In the genomic region with DNA sequence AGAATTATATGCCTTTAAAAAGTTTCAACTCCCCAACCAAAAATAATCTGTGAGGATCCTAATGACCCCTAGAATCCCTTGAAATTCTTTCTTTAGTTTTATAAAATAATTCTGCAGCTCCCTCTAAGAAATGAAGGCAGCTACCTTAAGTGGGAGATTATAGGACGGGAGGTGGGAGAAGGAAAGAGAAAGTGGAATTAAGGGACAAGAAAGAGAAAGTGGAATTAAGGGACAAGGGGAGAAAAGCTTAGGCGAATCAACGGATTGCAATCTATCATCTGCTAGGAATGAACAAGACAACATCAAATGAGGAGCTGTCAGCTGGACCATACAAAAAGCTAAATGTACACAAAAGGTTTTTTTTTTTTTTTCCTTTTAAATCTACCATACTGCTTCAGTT, we compare ENCODE assay signal across 13 cellular contexts.
A peak's percentile ranks its signal among the peaks of the same experiment; 100 is the strongest.
DNase-seq lines count a peak whose midpoint lies in the region; ATAC-seq and TF ChIP-seq lines count a peak whose summit lies in the region.
"Had no signal": no experiment of that assay in that cellular context is flagged by ENCODE, and none has a peak within 500 bp of the region (broad histone marks: within the 10 kb centered on the region; RNA-seq: fewer than 3 reads in every experiment).

No MANE protein-coding gene starts in this region.

- H3K4me3 ChIP-seq in Panc1 (ENCODE audit: low read depth in 2 of 2, low read length in 2 of 2) (no peak overlapping the region), fibroblast of mammary gland (ENCODE audit: control insufficient read depth, low read depth, low read length) (no peak overlapping the region)

- intact Hi-C loops in Panc1 (cut with micrococcal nuclease; ENCODE audit: unreplicated experiment) = no loop called here

- TSS peak; percentile 53 for BruUV-seq in Panc1 (replicated peaks; lab: Mats Ljungman, UMichigan)

- in situ Hi-C loops in Panc1 (cut with HindIII; ENCODE audit: low pct_unique_long_range_greater_than_20kb, low sequenced_read_pairs) = no loop called here

- H3K36me3 ChIP-seq in Panc1 (ENCODE audit: control insufficient read depth, insufficient read depth, low read length) = no peaks in the 10 kb centered on the region

- H3K4me3 Mint-ChIP-seq in T-helper 2 cell treated with Interferon-gamma antibody and Interleukin-4, amounts not matched to agents 5 μg/mL and 100 μg/mL, for 36 hours = peak overlapping the region; percentile 36
- no peak overlapping the region for H3K4me3 Mint-ChIP-seq in stimulated activated memory B cell treated with anti-CD40 and anti-IgM and Interleukin-4, amounts not matched to agents 10 μg/mL and 1 μg/mL and 100 μg/mL, for 72 hours
- H3K4me3 Mint-ChIP-seq: activated CD4-positive, alpha-beta T cell treated with anti-CD3 and anti-CD28 coated beads for 36 hours had no signal

- ATAC-seq in Panc1 (no peak), GM19324 (IDR thresholded peaks at IDR 0.05; ENCODE audit: low FRiP score, unreplicated experiment) (no peak), GM21528 (IDR thresholded peaks at IDR 0.05; ENCODE audit: low FRiP score, unreplicated experiment) (no peak)
- ATAC-seq in stimulated activated memory B cell treated with anti-CD40 and anti-IgM and Interleukin-4, amounts not matched to agents 10 μg/mL and 1 μg/mL and 100 μg/mL, for 72 hours = no peak
- ATAC-seq: activated CD4-positive, alpha-beta T cell treated with anti-CD3 and anti-CD28 coated beads for 36 hours had no signal

- H3K27me3 Mint-ChIP-seq in T-helper 2 cell treated with Interferon-gamma antibody and Interleukin-4, amounts not matched to agents 5 μg/mL and 100 μg/mL, for 36 hours (ENCODE audit: low read depth) = peaks cover 38% of the 10 kb centered on the region
- H3K27me3 Mint-ChIP-seq in stimulated activated memory B cell treated with anti-CD40 and anti-IgM and Interleukin-4, amounts not matched to agents 10 μg/mL and 1 μg/mL and 100 μg/mL, for 72 hours = peaks cover 28% of the 10 kb centered on the region

- peaks cover 22% of the 10 kb centered on the region for H3K4me1 Mint-ChIP-seq in T-helper 2 cell treated with Interferon-gamma antibody and Interleukin-4, amounts not matched to agents 5 μg/mL and 100 μg/mL, for 36 hours (ENCODE audit: low read depth)
- peaks cover 15% of the 10 kb centered on the region for H3K4me1 Mint-ChIP-seq in stimulated activated memory B cell treated with anti-CD40 and anti-IgM and Interleukin-4, amounts not matched to agents 10 μg/mL and 1 μg/mL and 100 μg/mL, for 72 hours

- POLR2A ChIA-PET in Panc1 (lab: Charles Lee) = no interaction called here

- no peak overlapping the region for H3K27ac Mint-ChIP-seq in T-helper 2 cell treated with Interferon-gamma antibody and Interleukin-4, amounts not matched to agents 5 μg/mL and 100 μg/mL, for 36 hours
- peak overlapping the region; percentile 35 for H3K27ac Mint-ChIP-seq in stimulated activated memory B cell treated with anti-CD40 and anti-IgM and Interleukin-4, amounts not matched to agents 10 μg/mL and 1 μg/mL and 100 μg/mL, for 72 hours
- H3K27ac Mint-ChIP-seq: activated CD4-positive, alpha-beta T cell treated with anti-CD3 and anti-CD28 coated beads for 36 hours; activated T-cell treated with anti-CD3 and anti-CD28 coated beads, Interleukin-2, amount 50 U/mL, for 24 hours had no signal

- no peaks in the 10 kb centered on the region for H3K27me3 ChIP-seq in Panc1 (ENCODE audit: control insufficient read depth, insufficient read depth, low read length)

- no peak for DNase-seq in T-helper 2 cell treated with Interferon-gamma antibody and Interleukin-4, amounts not matched to agents 5 μg/mL and 100 μg/mL, for 36 hours (ENCODE audit: low spot score)
- no peak for DNase-seq in T-helper 2 cell
- DNase-seq in Panc1 (ENCODE audit: low read depth, low spot score) = no peak
- peak; percentile 22 for DNase-seq in fibroblast of mammary gland (ENCODE audit: low read depth)
- no peak for DNase-seq in NCI-H510A (lab: John Stamatoyannopoulos, UW)
- DNase-seq: activated CD4-positive, alpha-beta T cell treated with anti-CD3 and anti-CD28 coated beads for 36 hours; activated T-cell treated with anti-CD3 and anti-CD28 coated beads, Interleukin-2, amount 50 U/mL, for 24 hours; NCI-H1105; NCI-H510A treated with DMSO at 0.1 percent for 48 hours; T-helper 1 cell had no signal

- H3K27ac ChIP-seq in Panc1 (ENCODE audit: low read length) = no peak overlapping the region

- CTCF ChIA-PET in Panc1 (lab: Charles Lee) = no interaction called here

- no peaks in the 10 kb centered on the region for H3K9me3 ChIP-seq in Panc1 (ENCODE audit: control insufficient read depth, insufficient read depth, low read depth, low read length)

- no peak for TF ChIP-seq CTCF in Panc1 (IDR thresholded peaks at IDR 0.05)
- TF ChIP-seq CTCF in fibroblast of mammary gland (conservative IDR thresholded peaks at IDR 0.05; ENCODE audit: control insufficient read depth, insufficient read depth, low read depth, low read length) = no peak

- no peaks in the 10 kb centered on the region for H3K9me3 Mint-ChIP-seq in T-helper 2 cell treated with Interferon-gamma antibody and Interleukin-4, amounts not matched to agents 5 μg/mL and 100 μg/mL, for 36 hours
- H3K9me3 Mint-ChIP-seq in stimulated activated memory B cell treated with anti-CD40 and anti-IgM and Interleukin-4, amounts not matched to agents 10 μg/mL and 1 μg/mL and 100 μg/mL, for 72 hours = no peaks in the 10 kb centered on the region
- H3K9me3 Mint-ChIP-seq: activated T-cell treated with anti-CD3 and anti-CD28 coated beads, Interleukin-2, amount 50 U/mL, for 24 hours had no signal

- no peaks in the 10 kb centered on the region for H3K36me3 Mint-ChIP-seq in T-helper 2 cell treated with Interferon-gamma antibody and Interleukin-4, amounts not matched to agents 5 μg/mL and 100 μg/mL, for 36 hours (ENCODE audit: low read depth)
- peaks cover 8% of the 10 kb centered on the region for H3K36me3 Mint-ChIP-seq in stimulated activated memory B cell treated with anti-CD40 and anti-IgM and Interleukin-4, amounts not matched to agents 10 μg/mL and 1 μg/mL and 100 μg/mL, for 72 hours

- H3K4me1 ChIP-seq in Panc1 (ENCODE audit: control insufficient read depth, insufficient read depth, low read length) = no peaks in the 10 kb centered on the region; the same call in 1 of the 2 replicates
